ENCODE assay signal across 8 cellular contexts in genomic region chr15:64354683-64355558, GRCh38. TPM values are rescaled to one million over a fixed set of nuclear protein-coding genes. Genes with fewer than 3 reads are reported as not detected.
DNase-seq lines count a peak whose midpoint lies in the region; ATAC-seq and TF ChIP-seq lines count a peak whose summit lies in the region.

No MANE protein-coding gene starts in this region.

- intact Hi-C loops in activated CD4-positive, alpha-beta T cell treated with anti-CD3 and anti-CD28 coated beads for 36 hours (cut with DNase I, micrococcal nuclease): loop anchor here in 1 of 2 experiments (10.0 kb wide), 1 partner anchor 260 kb away; the partner anchor contains the start of genes CIAO2A and SNX1
- intact Hi-C loops in body of pancreas (cut with DNase I) (no loop called here), lower leg skin (cut with DNase I; ENCODE audit: low total_unique reads) (no loop called here), transverse colon (cut with DNase I; ENCODE audit: low total_unique reads) (no loop called here)

- peak overlapping the region; percentile 84 for H3K27ac Mint-ChIP-seq in activated CD4-positive, alpha-beta T cell treated with anti-CD3 and anti-CD28 coated beads for 36 hours

- DNase-seq in activated CD4-positive, alpha-beta T cell treated with anti-CD3 and anti-CD28 coated beads for 36 hours: no peak
- no peak for DNase-seq in activated CD4-positive, alpha-beta T cell treated with anti-CD3 and anti-CD28 coated beads, Interleukin-2, amount 50 U/mL, for 4 hours
- DNase-seq in NCI-H69 (lab: John Stamatoyannopoulos, UW): peak; percentile 79
- peak in 1 of 4 donors; percentile 9 for DNase-seq in body of pancreas
- DNase-seq in lower leg skin (ENCODE audit: low spot score in 2 of 2): no peak
- DNase-seq in transverse colon: no peak
- DNase-seq in DMS53 treated with DMSO at 0.1 percent for 48 hours (lab: John Stamatoyannopoulos, UW; ENCODE audit: unreplicated experiment): no peak

- TF ChIP-seq CTCF in body of pancreas (IDR thresholded peaks at IDR 0.05): no peak
- TF ChIP-seq CTCF in lower leg skin (IDR thresholded peaks at IDR 0.05): no peak
- no peak for TF ChIP-seq CTCF in transverse colon (IDR thresholded peaks at IDR 0.05)

- peak overlapping the region in 3 of 4 donors; percentile 60 to 76 (median 71) for H3K27ac ChIP-seq in body of pancreas
- peak overlapping the region; percentile 73 to 89 (median 81) for H3K27ac ChIP-seq in transverse colon

- POLR2A ChIA-PET in activated CD4-positive, alpha-beta T cell treated with anti-CD3 and anti-CD28 coated beads for 36 hours (lab: Charles Lee): interaction anchor here (1.0 to 1.5 kb wide), 3 partner anchors 33 to 148 kb away, joined by 3 to 4 read pairs (median 3); partner anchors contain the start of gene TRIP4

- peaks cover 3% of the 10 kb centered on the region for H3K36me3 Mint-ChIP-seq in activated CD4-positive, alpha-beta T cell treated with anti-CD3 and anti-CD28 coated beads for 36 hours (ENCODE audit: low read depth)

- 3 to 5% methylated on average over 14 of the region's 14 CpGs for WGBS in body of pancreas, 2 donors
- 9 to 10% methylated on average over 14 of the region's 14 CpGs for WGBS in lower leg skin, 2 donors
- 12 to 14% methylated on average over 14 of the region's 14 CpGs for WGBS in transverse colon (ENCODE audit: low coverage in 1 of 2), 2 donors

- H3K4me3 Mint-ChIP-seq in activated CD4-positive, alpha-beta T cell treated with anti-CD3 and anti-CD28 coated beads for 36 hours: peak overlapping the region; percentile 89

- CTCF ChIA-PET in activated CD4-positive, alpha-beta T cell treated with anti-CD3 and anti-CD28 coated beads for 36 hours (lab: Charles Lee): interaction anchor here (0.6 to 1.9 kb wide), 5 partner anchors 10 to 1412 kb away, joined by 3 to 5 read pairs (median 4); no protein-coding TSS in a partner anchor

- peak; percentile 0 for ATAC-seq in activated CD4-positive, alpha-beta T cell treated with anti-CD3 and anti-CD28 coated beads for 36 hours
- ATAC-seq in body of pancreas (no peak), HG02623 (IDR thresholded peaks at IDR 0.05; ENCODE audit: unreplicated experiment) (no peak)

- TF ChIP-seq POLR2A in body of pancreas (IDR thresholded peaks at IDR 0.05) (no peak), lower leg skin (IDR thresholded peaks at IDR 0.05) (no peak), transverse colon (IDR thresholded peaks at IDR 0.05) (no peak)

- H3K27me3 Mint-ChIP-seq in activated CD4-positive, alpha-beta T cell treated with anti-CD3 and anti-CD28 coated beads for 36 hours: no peaks in the 10 kb centered on the region

- H3K4me1 ChIP-seq in body of pancreas (peaks cover 15% of the 10 kb centered on the region), transverse colon (peaks cover 5 to 18% (median 15%) of the 10 kb centered on the region in 4 donors)

- H3K9me3 Mint-ChIP-seq in activated CD4-positive, alpha-beta T cell treated with anti-CD3 and anti-CD28 coated beads for 36 hours (ENCODE audit: low read depth): no peaks in the 10 kb centered on the region

- no peaks in the 10 kb centered on the region for H3K9me3 ChIP-seq in body of pancreas
- H3K9me3 ChIP-seq in transverse colon: no peaks in the 10 kb centered on the region

- H3K27me3 ChIP-seq in body of pancreas (no peaks in the 10 kb centered on the region), transverse colon (no peaks in the 10 kb centered on the region)

- no peaks in the 10 kb centered on the region for H3K36me3 ChIP-seq in body of pancreas (replicated peaks in 1 of 2; ENCODE audit: insufficient read depth in 1 of 2, low read depth in 2 of 2)
- no peaks in the 10 kb centered on the region for H3K36me3 ChIP-seq in transverse colon

- in situ Hi-C loops in transverse colon (cut with MboI; ENCODE audit: low pct_ligation_motif_present in 1 of 4, low pct_unique_long_range_greater_than_20kb in 1 of 4, low sequenced_read_pairs in 3 of 4): loop anchor here in 2 of 4 donors (10.0 to 25.0 kb wide), 2 partner anchors 140 to 143 kb away; no protein-coding TSS in a partner anchor

- H3K4me3 ChIP-seq in body of pancreas (peak overlapping the region; percentile 84 to 91), lower leg skin (ENCODE audit: low read depth, poor library complexity, severe bottlenecking) (peak overlapping the region; percentile 99), transverse colon (peak overlapping the region; percentile 76 to 88 (median 82))

- H3K4me1 Mint-ChIP-seq in activated CD4-positive, alpha-beta T cell treated with anti-CD3 and anti-CD28 coated beads for 36 hours: peaks cover 19% of the 10 kb centered on the region

- TF ChIP-seq EP300 in transverse colon (IDR thresholded peaks at IDR 0.05; ENCODE audit: low read depth): no peak

RNA-seq across cellular contexts. Expression of gene CSNK1G1, which starts 1.1 kb away (rescaled TPM):
- 10 to 100 TPM; 20.3 to 22.5 TPM for total RNA-seq in activated CD4-positive, alpha-beta T cell treated with anti-CD3 and anti-CD28 coated beads for 36 hours
- total RNA-seq in body of pancreas: 10 to 100 TPM in 1 of 2 donors, 1 to 10 TPM in 1; 6.7 to 13.8 TPM
- 10 to 100 TPM; 11.9 to 16.7 (median 14.1) TPM for total RNA-seq in lower leg skin
- 10 to 100 TPM in 3 of 4 donors, 1 to 10 TPM in 1; 6.2 to 34.4 (median 19.7) TPM for total RNA-seq in transverse colon

RNA-seq across cellular contexts. Expression of gene PCLAF, which starts 26.3 kb away (rescaled TPM):
- 10 to 100 TPM; 41.4 to 97.6 TPM for total RNA-seq in activated CD4-positive, alpha-beta T cell treated with anti-CD3 and anti-CD28 coated beads for 36 hours
- total RNA-seq in body of pancreas (1 to 10 TPM in 1 of 2 donors, not detected in 1; 1.8 TPM), lower leg skin (1 to 10 TPM in 3 of 4 donors, not detected in 1; 1.2 to 2.2 (median 1.6) TPM), transverse colon (10 to 100 TPM in 1 of 4 donors, 1 to 10 TPM in 2, not detected in 1; 3.3 to 21.5 (median 4.0) TPM)

RNA-seq across cellular contexts. Expression of gene TRIP4, which starts 32.7 kb away (rescaled TPM):
- 10 to 100 TPM; 13.1 to 19.6 TPM for total RNA-seq in activated CD4-positive, alpha-beta T cell treated with anti-CD3 and anti-CD28 coated beads for 36 hours
- total RNA-seq in body of pancreas: 10 to 100 TPM; 11.7 to 15.5 TPM
- 10 to 100 TPM in 3 of 4 donors, 1 to 10 TPM in 1; 9.7 to 13.8 (median 13.1) TPM for total RNA-seq in lower leg skin
- total RNA-seq in transverse colon: 10 to 100 TPM; 16.9 to 53.3 (median 23.9) TPM
